11 cellular contexts compared by ENCODE assay signal in genomic region chr19:29681422-29682235, GRCh38. TPM values are rescaled to one million over a fixed set of nuclear protein-coding genes. Genes with fewer than 3 reads are reported as not detected.
DNase-seq lines count a peak whose midpoint lies in the region; ATAC-seq and TF ChIP-seq lines count a peak whose summit lies in the region.
"Had no signal": no experiment of that assay in that cellular context is flagged by ENCODE, and none has a peak within 500 bp of the region (broad histone marks: within the 10 kb centered on the region; RNA-seq: fewer than 3 reads in every experiment).

No MANE protein-coding gene starts in this region.

- H3K4me2 ChIP-seq in IMR-90 (ENCODE audit: low read depth, low read length) (no peak overlapping the region), OCI-LY7 (ENCODE audit: low read length) (no peak overlapping the region)

- no peak overlapping the region for H3K14ac ChIP-seq in IMR-90 (replicated peaks; ENCODE audit: low read depth, low read length)

- dilution Hi-C loops in IMR-90 (cut with HindIII; ENCODE audit: low sequenced_read_pairs, unreplicated experiment) = no loop called here

- H3K4me1 Mint-ChIP-seq in activated naive CD8-positive, alpha-beta T cell treated with anti-CD3 and anti-CD28 coated beads for 36 hours = peaks cover 36% of the 10 kb centered on the region
- H3K4me1 Mint-ChIP-seq in immature natural killer cell = peaks cover 83 to 88% of the 10 kb centered on the region in 2 donors

- H2BK120ac ChIP-seq in IMR-90 (ENCODE audit: low read depth, low read length) = no peak overlapping the region

- H4K91ac ChIP-seq in IMR-90 (ENCODE audit: insufficient read depth, low read depth, low read length) = no peak overlapping the region

- DNase-seq in IMR-90 = no peak
- DNase-seq in activated naive CD8-positive, alpha-beta T cell treated with anti-CD3 and anti-CD28 coated beads for 36 hours = no peak
- no peak for DNase-seq in immature natural killer cell
- DNase-seq in substantia nigra (lab: John Stamatoyannopoulos, UW) = peak in 6 of 49 donors; percentile 8 to 30 (median 22)
- DNase-seq in OCI-LY7 (ENCODE audit: low spot score) = no peak
- DNase-seq in NCI-H774 (lab: John Stamatoyannopoulos, UW) = no peak
- DNase-seq in colonic mucosa = no peak
- DNase-seq: cortex of kidney, NCI-H2029 treated with DMSO at 0.1 percent for 48 hours had no signal

- peak overlapping the region; percentile 88 for H3K27ac Mint-ChIP-seq in activated naive CD8-positive, alpha-beta T cell treated with anti-CD3 and anti-CD28 coated beads for 36 hours
- peak overlapping the region; percentile 96 to 100 (median 98) for H3K27ac Mint-ChIP-seq in immature natural killer cell

- no peaks in the 10 kb centered on the region for H3K27me3 Mint-ChIP-seq in activated naive CD8-positive, alpha-beta T cell treated with anti-CD3 and anti-CD28 coated beads for 36 hours
- peaks cover 16 to 23% (median 19%) of the 10 kb centered on the region in 3 donors for H3K27me3 Mint-ChIP-seq in immature natural killer cell (ENCODE audit: low read depth in 3 of 3)

- no peak overlapping the region for H2AFZ ChIP-seq in IMR-90 (replicated peaks; ENCODE audit: low read length, poor library complexity)
- no peak overlapping the region for H2AFZ ChIP-seq in OCI-LY7 (ENCODE audit: low read length)

- BruUV-seq in IMR-90 (replicated peaks; lab: Mats Ljungman, UMichigan) = no TSS peak
- BruUV-seq in OCI-LY7 (replicated peaks; lab: Mats Ljungman, UMichigan) = no TSS peak

- no peaks in the 10 kb centered on the region for H3K79me2 ChIP-seq in OCI-LY7 (ENCODE audit: insufficient read depth, low read depth, low read length)

- H3K36me3 ChIP-seq in IMR-90 (ENCODE audit: control insufficient read depth, insufficient read depth, low read length) (peaks cover 3% of the 10 kb centered on the region; the same call in 1 of the 2 replicates), OCI-LY7 (ENCODE audit: insufficient read depth, low read length) (no peaks in the 10 kb centered on the region), colonic mucosa (no peaks in the 10 kb centered on the region)
- H3K36me3 ChIP-seq: SJSA1 had no signal

- WGBS in IMR-90 (ENCODE audit: extremely low coverage in 2 of 2, insufficient read length in 1 of 2), 2 experiments = 67% methylated on average over 1 of the region's 13 CpGs; no CpG with 5 or more reads in 1 of the 2 experiments

- no peak for TF ChIP-seq POLR2A in IMR-90 (IDR thresholded peaks at IDR 0.05; ENCODE audit: low read depth, low read length)

- no peaks in the 10 kb centered on the region for H3K9me3 Mint-ChIP-seq in activated naive CD8-positive, alpha-beta T cell treated with anti-CD3 and anti-CD28 coated beads for 36 hours
- peaks cover 0 to 2% (median 0%) of the 10 kb centered on the region in 6 donors for H3K9me3 Mint-ChIP-seq in immature natural killer cell

- H2BK15ac ChIP-seq in IMR-90 (ENCODE audit: low read depth, low read length) = no peak overlapping the region

- H3K36me3 Mint-ChIP-seq in activated naive CD8-positive, alpha-beta T cell treated with anti-CD3 and anti-CD28 coated beads for 36 hours = peaks cover 2% of the 10 kb centered on the region
- H3K36me3 Mint-ChIP-seq in immature natural killer cell = peaks cover 1 to 18% (median 5%) of the 10 kb centered on the region in 3 donors

- H3K9me2 ChIP-seq in OCI-LY7 (ENCODE audit: insufficient read depth, low read length) = no peaks in the 10 kb centered on the region

- CTCF ChIA-PET in IMR-90 (lab: Yijun Ruan, JAX) = interaction anchor here (0.6 to 1.4 kb wide), 2 partner anchors 35 to 125 kb away, joined by 4 to 6 read pairs; no protein-coding TSS in a partner anchor
- CTCF ChIA-PET in OCI-LY7 (lab: Charles Lee; ENCODE audit: unreplicated experiment) = no interaction called here

- ATAC-seq in IMR-90 (ENCODE audit: low read depth) = peak; percentile 64

- TF ChIP-seq RAD21 in IMR-90 (IDR thresholded peaks at IDR 0.05; ENCODE audit: low read length) = no peak

- no peak overlapping the region for H2BK20ac ChIP-seq in IMR-90 (ENCODE audit: low read depth, low read length)

- H4K20me1 ChIP-seq in IMR-90 (ENCODE audit: insufficient read depth, low read length) = no peaks in the 10 kb centered on the region
- H4K20me1 ChIP-seq in OCI-LY7 (ENCODE audit: insufficient read depth, low read length) = no peaks in the 10 kb centered on the region

- no peak overlapping the region for H3K56ac ChIP-seq in IMR-90 (ENCODE audit: extremely low read depth, insufficient read depth, low read length)

- no peak overlapping the region for H3K23ac ChIP-seq in IMR-90 (ENCODE audit: low read depth, low read length)

- H3K18ac ChIP-seq in IMR-90 (ENCODE audit: low read depth, low read length) = no peak overlapping the region

- 0 out of 2 replicates have a peak, but pooled peaks cover 3% of the 10 kb centered on the region for H3K9me1 ChIP-seq in IMR-90 (ENCODE audit: insufficient read depth, low read length)

- POLR2A ChIA-PET in IMR-90 (lab: Charles Lee; ENCODE audit: unreplicated experiment) (interaction anchor here (0.5 kb wide), 1 partner anchor 10 kb away, joined by 3 read pairs; no protein-coding TSS in a partner anchor), OCI-LY7 (lab: Charles Lee) (no interaction called here)

- H3K9me3 ChIP-seq in IMR-90 (ENCODE audit: control insufficient read depth, insufficient read depth, low read length) = no peaks in the 10 kb centered on the region
- H3K9me3 ChIP-seq in OCI-LY7 (ENCODE audit: low read length) = no peaks in the 10 kb centered on the region
- no peaks in the 10 kb centered on the region for H3K9me3 ChIP-seq in colonic mucosa
- H3K9me3 ChIP-seq: SJSA1 had no signal

- H3K27me3 ChIP-seq in IMR-90 (ENCODE audit: control insufficient read depth, insufficient read depth, low read length) = no peaks in the 10 kb centered on the region
- no peaks in the 10 kb centered on the region for H3K27me3 ChIP-seq in colonic mucosa
- H3K27me3 ChIP-seq: SJSA1 had no signal

- no peak overlapping the region for H3K4ac ChIP-seq in IMR-90 (ENCODE audit: low read depth, low read length)

- no peak overlapping the region for H2AK5ac ChIP-seq in IMR-90 (ENCODE audit: low read depth, low read length)

- no peak overlapping the region for H3K9ac ChIP-seq in IMR-90 (ENCODE audit: low read depth, low read length)
- H3K9ac ChIP-seq in colonic mucosa (ENCODE audit: low read depth in 2 of 2, low read length in 2 of 2) = no peak overlapping the region

- no peak overlapping the region for H3K4me3 ChIP-seq in IMR-90 (ENCODE audit: insufficient read depth, low read depth, low read length)
- H3K4me3 ChIP-seq in OCI-LY7 (ENCODE audit: low read depth, low read length, poor library complexity, severe bottlenecking) = no peak overlapping the region
- no peak overlapping the region for H3K4me3 ChIP-seq in colonic mucosa
- H3K4me3 ChIP-seq: SJSA1 had no signal

- TF ChIP-seq CTCF in IMR-90 (conservative IDR thresholded peaks at IDR 0.05; ENCODE audit: low read depth, low read length) (no peak), OCI-LY7 (conservative IDR thresholded peaks at IDR 0.05; ENCODE audit: low read length) (no peak), colonic mucosa (IDR thresholded peaks at IDR 0.05) (no peak)

- H2AK9ac ChIP-seq in IMR-90 (replicated peaks; ENCODE audit: low read depth, low read length, poor library complexity) = no peak overlapping the region

- no peak overlapping the region for H3K4me3 Mint-ChIP-seq in activated naive CD8-positive, alpha-beta T cell treated with anti-CD3 and anti-CD28 coated beads for 36 hours
- H3K4me3 Mint-ChIP-seq in immature natural killer cell = peak overlapping the region; percentile 71 to 82 (median 78)

- H4K8ac ChIP-seq in IMR-90 (ENCODE audit: low read depth in 2 of 2, low read length in 2 of 2) = no peak overlapping the region

- H4K5ac ChIP-seq in IMR-90 (ENCODE audit: low read depth, low read length) = no peak overlapping the region

- H3K4me1 ChIP-seq in IMR-90 (ENCODE audit: control insufficient read depth, insufficient read depth, low read length) (peaks cover 2% of the 10 kb centered on the region; the same call in 1 of the 2 replicates), OCI-LY7 (ENCODE audit: insufficient read depth, low read length, poor library complexity, severe bottlenecking) (peaks cover 21% of the 10 kb centered on the region), colonic mucosa (no peaks in the 10 kb centered on the region)

- intact Hi-C loops in IMR-90 (cut with micrococcal nuclease) = no loop called here
- intact Hi-C loops in OCI-LY7 (cut with micrococcal nuclease; ENCODE audit: unreplicated experiment) = no loop called here
- intact Hi-C loops in colonic mucosa (cut with DNase I) = no loop called here

- H3K79me1 ChIP-seq in IMR-90 (ENCODE audit: low read depth in 1 of 2, low read length in 2 of 2) = no peaks in the 10 kb centered on the region

- H3K27ac ChIP-seq in IMR-90 (ENCODE audit: insufficient read depth, low read length) (no peak overlapping the region), substantia nigra (ENCODE audit: low read depth, low read length, poor library complexity, severe bottlenecking) (peak overlapping the region; percentile 100), OCI-LY7 (ENCODE audit: low read depth, low read length, poor library complexity, severe bottlenecking) (no peak overlapping the region), colonic mucosa (no peak overlapping the region)
- H3K27ac ChIP-seq: SJSA1 had no signal

- in situ Hi-C loops in IMR-90 (cut with MboI; ENCODE audit: low sequenced_read_pairs) = no loop called here

- H2BK5ac ChIP-seq in IMR-90 (ENCODE audit: low read depth, low read length, poor library complexity, severe bottlenecking) = no peak overlapping the region

TF ChIP-seq in IMR-90, 13 proteins besides CTCF, POLR2A, EP300 and RAD21 (continues in another document):
- TF ChIP-seq MAFK (IDR thresholded peaks at IDR 0.05; ENCODE audit: low read depth, low read length) (no peak), BHLHE40 (IDR thresholded peaks at IDR 0.05; ENCODE audit: low read depth, low read length) (no peak)

RNA-seq across cellular contexts. Expression of gene PLEKHF1, which starts 16.4 kb away (rescaled TPM):
- 4.7 and 5.0 TPM in 2 replicates for total RNA-seq in IMR-90 (2012; rRNA removed)
- 6.6 and 7.2 TPM in 2 replicates for polyA plus RNA-seq in IMR-90 (2012; rRNA removed)
- polyA plus RNA-seq in IMR-90 (2012; cell fraction: cytosol; rRNA removed) = 7.0 and 12.9 TPM in 2 replicates
- 10.8 and 25.4 TPM in 2 replicates for polyA plus RNA-seq in IMR-90 (2012; cell fraction: nucleus; rRNA removed; ENCODE audit: low replicate concordance)
- 10 to 100 TPM; 21.7 to 22.2 TPM for total RNA-seq in activated naive CD8-positive, alpha-beta T cell treated with anti-CD3 and anti-CD28 coated beads for 36 hours
- polyA plus RNA-seq in immature natural killer cell = 100 to 1,000 TPM; 107 to 244 (median 141) TPM
- total RNA-seq in OCI-LY7 (2014; rRNA removed; shearing (Covaris generic)) = 7.0 TPM in 2 replicates
- 4.5 and 5.0 TPM in 2 replicates for total RNA-seq in OCI-LY7 (2022)
- total RNA-seq in colonic mucosa = 1 to 10 TPM; 2.8 to 3.4 TPM
- polyA plus RNA-seq: neural cell had no signal

RNA-seq across cellular contexts. Expression of gene C19orf12, which starts 33.4 kb away (rescaled TPM):
- 16.3 and 19.2 TPM in 2 replicates for total RNA-seq in IMR-90 (2012; rRNA removed)
- polyA plus RNA-seq in IMR-90 (2012; rRNA removed) = 24.0 and 24.2 TPM in 2 replicates
- 16.3 and 25.0 TPM in 2 replicates for polyA plus RNA-seq in IMR-90 (2012; cell fraction: cytosol; rRNA removed)
- 21.2 and 29.1 TPM in 2 replicates for polyA plus RNA-seq in IMR-90 (2012; cell fraction: nucleus; rRNA removed; ENCODE audit: low replicate concordance)
- total RNA-seq in activated naive CD8-positive, alpha-beta T cell treated with anti-CD3 and anti-CD28 coated beads for 36 hours = 10 to 100 TPM; 30.9 to 32.3 TPM
- polyA plus RNA-seq in immature natural killer cell = 10 to 100 TPM; 32.4 to 68.3 (median 60.3) TPM
- 11.9 and 12.5 TPM in 2 replicates for total RNA-seq in OCI-LY7 (2014; rRNA removed; shearing (Covaris generic))
- 17.0 and 20.6 TPM in 2 replicates for total RNA-seq in OCI-LY7 (2022)
- 10 to 100 TPM; 15.2 to 15.3 TPM for total RNA-seq in colonic mucosa
